ENCODE assay signal across 26 cellular contexts in genomic region chr12:115147916-115148315, GRCh38.
"Had no signal": no experiment of that assay in that cellular context is flagged by ENCODE, and none has a peak within 500 bp of the region (broad histone marks: within the 10 kb centered on the region; RNA-seq: fewer than 3 reads in every experiment).

No MANE protein-coding gene starts in this region.

- H3K27me3 ChIP-seq: gastroesophageal sphincter, neural progenitor cell, pancreas, right lobe of liver, thyroid gland had no signal

- H3K4me1 Mint-ChIP-seq: naive thymus-derived CD4-positive, alpha-beta T cell; nephron; stimulated activated naive CD8-positive, alpha-beta T cell treated with anti-CD3 and anti-CD28 coated beads, Interleukin-15, amount 100 ng/mL, for 72 hours had no signal

- H3K4me1 ChIP-seq: gastroesophageal sphincter, pancreas, thyroid gland had no signal

- H2AFZ ChIP-seq: neural progenitor cell had no signal

- H3K4me3 Mint-ChIP-seq: effector memory CD8-positive, alpha-beta T cell; naive thymus-derived CD4-positive, alpha-beta T cell; nephron; neural progenitor cell; stimulated activated naive CD8-positive, alpha-beta T cell treated with anti-CD3 and anti-CD28 coated beads, Interleukin-15, amount 100 ng/mL, for 72 hours; type B pancreatic cell had no signal

- H3K27me3 Mint-ChIP-seq: effector memory CD8-positive, alpha-beta T cell; naive thymus-derived CD4-positive, alpha-beta T cell; stimulated activated naive CD8-positive, alpha-beta T cell treated with anti-CD3 and anti-CD28 coated beads, Interleukin-15, amount 100 ng/mL, for 72 hours; type B pancreatic cell had no signal

- H3K36me3 Mint-ChIP-seq: naive thymus-derived CD4-positive, alpha-beta T cell; neural progenitor cell; type B pancreatic cell had no signal

- H3K36me3 ChIP-seq: gastroesophageal sphincter, neural progenitor cell, pancreas, right lobe of liver, thyroid gland had no signal

- DNase-seq: cortex of kidney; effector memory CD8-positive, alpha-beta T cell; erythroblast; foreskin fibroblast; glutamatergic neuron; hypothalamus; mesenchymal stem cell; midbrain; naive thymus-derived CD4-positive, alpha-beta T cell; nucleus accumbens; pancreas; right lobe of liver; stimulated activated CD4-positive, alpha-beta T cell treated with anti-CD3 and anti-CD28 coated beads, Interleukin-12 subunit alpha, Interleukin-12 subunit beta, amount 100 ng/mL, for 4 hours; stimulated activated CD4-positive, alpha-beta T cell treated with anti-CD3 and anti-CD28 coated beads, Interleukin-1b, Interleukin-23, amount 100 ng/mL, for 48 hours; stimulated activated CD4-positive, alpha-beta T cell treated with anti-CD3 and anti-CD28 coated beads, Interleukin-4, amount 100 ng/mL, for 1 hour; stimulated activated CD8-positive, alpha-beta memory T cell treated with anti-CD3 and anti-CD28 coated beads, Interleukin-4, amount 100 ng/mL, for 48 hours; stimulated activated naive CD4-positive, alpha-beta T cell; stimulated activated naive CD8-positive, alpha-beta T cell treated with anti-CD3 and anti-CD28 coated beads, Interleukin-15, amount 100 ng/mL, for 72 hours; thyroid gland had no signal

- H3K27ac Mint-ChIP-seq: effector memory CD8-positive, alpha-beta T cell; naive thymus-derived CD4-positive, alpha-beta T cell; nephron; neural progenitor cell; progenitor cell of endocrine pancreas; stimulated activated naive CD8-positive, alpha-beta T cell treated with anti-CD3 and anti-CD28 coated beads, Interleukin-15, amount 100 ng/mL, for 72 hours; type B pancreatic cell had no signal

- H3K4me3 ChIP-seq: gastroesophageal sphincter, neural progenitor cell, pancreas, right lobe of liver, smooth muscle cell, thyroid gland had no signal

- H3K4me2 ChIP-seq: neural progenitor cell, smooth muscle cell had no signal

- ATAC-seq: effector memory CD8-positive, alpha-beta T cell; gastroesophageal sphincter; left lobe of liver; naive thymus-derived CD4-positive, alpha-beta T cell; pancreas; right lobe of liver; stimulated activated naive CD8-positive, alpha-beta T cell treated with anti-CD3 and anti-CD28 coated beads, Interleukin-15, amount 100 ng/mL, for 72 hours had no signal

- H3K9me3 ChIP-seq: gastroesophageal sphincter, pancreas, right lobe of liver, thyroid gland had no signal

- H3K27ac ChIP-seq: gastroesophageal sphincter, neural progenitor cell, pancreas, right lobe of liver, thyroid gland had no signal
